Comparison of ENCODE assay signal across 1 cellular context in genomic region chr9:98222885-98223640, GRCh38.
TF ChIP-seq lines count a peak whose summit lies in the region.

No MANE protein-coding gene starts in this region.

TF ChIP-seq in HepG2, 621 proteins besides CTCF, POLR2A, EP300 and RAD21 (continued from another document):
- peak; percentile 57; the same call in 1 of the 2 replicates for TF ChIP-seq ZBTB10 (CRISPR knock-in tag; IDR thresholded peaks at IDR 0.05; ENCODE audit: borderline replicate concordance)
- TF ChIP-seq ZNF646 (CRISPR knock-in tag; IDR thresholded peaks at IDR 0.05): no peak
